In the genomic region with DNA sequence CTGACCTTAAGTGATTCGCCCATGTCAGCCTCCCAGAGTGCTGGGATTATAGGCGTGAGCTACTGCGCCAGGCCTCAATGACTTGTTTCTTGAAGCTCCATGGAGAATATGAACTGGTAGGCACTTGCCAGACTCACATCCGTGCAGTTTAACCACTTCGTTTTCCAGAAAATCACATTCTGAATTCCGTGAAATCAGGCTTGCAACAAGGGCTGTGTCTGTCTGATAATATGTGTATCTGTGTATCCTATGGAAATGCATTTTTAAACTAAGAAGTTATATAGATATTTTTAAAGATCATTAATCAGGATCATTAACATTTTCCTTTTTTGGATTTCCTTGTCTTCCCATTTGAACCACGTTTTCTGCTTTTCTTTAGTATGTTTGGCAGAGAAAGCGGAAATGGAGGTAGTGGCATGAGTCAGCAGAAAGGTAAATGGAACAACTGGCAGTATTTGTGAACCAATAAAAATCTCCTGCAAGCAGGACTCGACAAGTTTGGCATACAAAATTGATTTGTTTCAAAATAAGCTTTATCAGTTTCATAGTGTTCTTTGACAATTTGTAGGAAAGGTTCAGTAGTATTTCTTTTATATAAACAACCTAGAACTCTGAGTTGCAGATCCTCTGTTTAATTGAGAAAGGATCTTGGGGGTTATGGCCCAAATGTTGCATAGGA, we compare ENCODE assay signal across 13 cellular contexts. TPM values are rescaled to one million over a fixed set of nuclear protein-coding genes. Genes with fewer than 3 reads are reported as not detected.
DNase-seq lines count a peak whose midpoint lies in the region; ATAC-seq and TF ChIP-seq lines count a peak whose summit lies in the region.
"Had no signal": no experiment of that assay in that cellular context is flagged by ENCODE, and none has a peak within 500 bp of the region (broad histone marks: within the 10 kb centered on the region; RNA-seq: fewer than 3 reads in every experiment).

No MANE protein-coding gene starts in this region.

- H3K4me1 ChIP-seq in HUES48 (ENCODE audit: control insufficient read depth, insufficient read depth, low read length), result peaks cover 79% of the 10 kb centered on the region
- H3K4me1 ChIP-seq in right lobe of liver, result peaks cover 4 to 57% (median 32%) of the 10 kb centered on the region in 4 donors

- no peak overlapping the region for H3K4me3 ChIP-seq in HUES48 (ENCODE audit: low read depth, low read length)
- H3K4me3 ChIP-seq in right lobe of liver, result peak overlapping the region in 1 of 3 donors; percentile 6

- H3K27me3 ChIP-seq in HUES48 (ENCODE audit: control insufficient read depth, insufficient read depth, low read length) (no peaks in the 10 kb centered on the region), right lobe of liver (no peaks in the 10 kb centered on the region)

- no peak for ATAC-seq in activated T-helper 17 cell treated with anti-CD3 and anti-CD28 coated beads, Interleukin-2, amount 50 U/mL, for 72 hours (replicated peaks)
- ATAC-seq in right lobe of liver (peak; percentile 10 to 58 (median 21)), GM18505 (IDR thresholded peaks at IDR 0.05; ENCODE audit: unreplicated experiment) (no peak), Right ventricle myocardium superior (ENCODE audit: poor library complexity) (no peak), HG03460 (IDR thresholded peaks at IDR 0.05; ENCODE audit: unreplicated experiment) (no peak)

- peaks cover 18 to 44% of the 10 kb centered on the region in 2 donors for H3K36me3 Mint-ChIP-seq in CD14-positive monocyte
- peaks cover 53% of the 10 kb centered on the region for H3K36me3 Mint-ChIP-seq in activated T-helper 17 cell treated with anti-CD3 and anti-CD28 coated beads, Interleukin-2, amount 50 U/mL, for 72 hours (ENCODE audit: low read depth)

- intact Hi-C loops in CD14-positive monocyte (cut with micrococcal nuclease), result no loop called here
- intact Hi-C loops in right lobe of liver (cut with DNase I), result no loop called here
- intact Hi-C loops in Right ventricle myocardium superior (cut with DNase I), result no loop called here

- TF ChIP-seq CTCF in CD14-positive monocyte (IDR thresholded peaks at IDR 0.05) (no peak), right lobe of liver (IDR thresholded peaks at IDR 0.05) (no peak)

- H3K27ac ChIP-seq in HUES48 (ENCODE audit: low read depth, low read length), result peak overlapping the region; percentile 75
- H3K27ac ChIP-seq in right lobe of liver, result peak overlapping the region in 2 of 3 donors; percentile 17 to 62

- H3K9ac ChIP-seq in HUES48 (ENCODE audit: low read depth, low read length), result peak overlapping the region; percentile 23; the same call in 1 of the 2 replicates

- H3K9me3 Mint-ChIP-seq in CD14-positive monocyte, result no peaks in the 10 kb centered on the region
- H3K9me3 Mint-ChIP-seq in activated T-helper 17 cell treated with anti-CD3 and anti-CD28 coated beads, Interleukin-2, amount 50 U/mL, for 72 hours, result no peaks in the 10 kb centered on the region
- H3K9me3 Mint-ChIP-seq: brain; CD4-positive, CD25-positive, alpha-beta regulatory T cell; IgD-negative memory B cell had no signal

- H3K27ac Mint-ChIP-seq in CD14-positive monocyte, result peak overlapping the region in 4 of 7 donors; percentile 14 to 69 (median 51)
- H3K27ac Mint-ChIP-seq in activated T-helper 17 cell treated with anti-CD3 and anti-CD28 coated beads, Interleukin-2, amount 50 U/mL, for 72 hours, result peak overlapping the region; percentile 28

- H3K4me3 Mint-ChIP-seq in CD14-positive monocyte, result no peak overlapping the region
- H3K4me3 Mint-ChIP-seq in activated T-helper 17 cell treated with anti-CD3 and anti-CD28 coated beads, Interleukin-2, amount 50 U/mL, for 72 hours, result no peak overlapping the region
- H3K4me3 Mint-ChIP-seq: brain; CD4-positive, CD25-positive, alpha-beta regulatory T cell; IgD-negative memory B cell had no signal

- no peak for TF ChIP-seq POLR2A in right lobe of liver (IDR thresholded peaks at IDR 0.05)
- TF ChIP-seq POLR2A in GM18505 (IDR thresholded peaks at IDR 0.05; ENCODE audit: borderline replicate concordance, extremely low read depth, insufficient read depth, insufficient read length), result no peak

- H3K9me3 ChIP-seq in HUES48 (ENCODE audit: control insufficient read depth, insufficient read depth, low read length), result no peaks in the 10 kb centered on the region
- H3K9me3 ChIP-seq in right lobe of liver, result no peaks in the 10 kb centered on the region

- no peaks in the 10 kb centered on the region for H3K27me3 Mint-ChIP-seq in CD14-positive monocyte (ENCODE audit: low read depth in 3 of 3)
- no peaks in the 10 kb centered on the region for H3K27me3 Mint-ChIP-seq in activated T-helper 17 cell treated with anti-CD3 and anti-CD28 coated beads, Interleukin-2, amount 50 U/mL, for 72 hours
- H3K27me3 Mint-ChIP-seq: CD4-positive, CD25-positive, alpha-beta regulatory T cell; IgD-negative memory B cell had no signal

- peaks cover 16% of the 10 kb centered on the region; the same call in 1 of the 2 replicates for H3K36me3 ChIP-seq in HUES48 (ENCODE audit: control insufficient read depth, insufficient read depth, low read length)
- H3K36me3 ChIP-seq in right lobe of liver, result no peaks in the 10 kb centered on the region

- no peak for DNase-seq in CD14-positive monocyte (ENCODE audit: low spot score)
- DNase-seq in right lobe of liver, result peak in 1 of 3 donors; percentile 36
- no peak for DNase-seq in NCI-H526 treated with DMSO at 0.1 percent for 48 hours (lab: John Stamatoyannopoulos, UW)
- no peak for DNase-seq in Right ventricle myocardium superior
- DNase-seq: CD4-positive, CD25-positive, alpha-beta regulatory T cell; NCI-H524; T-helper 9 cell had no signal

- peaks cover 44% of the 10 kb centered on the region for H3K4me1 Mint-ChIP-seq in CD14-positive monocyte
- H3K4me1 Mint-ChIP-seq in activated T-helper 17 cell treated with anti-CD3 and anti-CD28 coated beads, Interleukin-2, amount 50 U/mL, for 72 hours, result peaks cover 35% of the 10 kb centered on the region

- WGBS in right lobe of liver (ENCODE audit: insufficient coverage, low coverage, low lambda C conversion rate, missing lambda C conversion rate), result 56% methylated on average over 7 of the region's 9 CpGs

RNA-seq across cellular contexts. Expression of a gene that starts 33.0 kb away (rescaled TPM):
- polyA plus RNA-seq in CD14-positive monocyte, result 100 to 1,000 TPM in 1 of 2 donors, 10 to 100 TPM in 1; 90.9 to 115 TPM
- 100 to 1,000 TPM in 1 of 2 donors, 10 to 100 TPM in 1; 93.4 to 127 TPM for total RNA-seq in activated T-helper 17 cell treated with anti-CD3 and anti-CD28 coated beads, Interleukin-2, amount 50 U/mL, for 72 hours
- total RNA-seq in right lobe of liver, result 10 to 100 TPM; 41.5 to 53.2 (median 44.6) TPM
- total RNA-seq in Right ventricle myocardium superior, result 70.6 TPM

Comparison
In these comparisons a context has a peak if more than half of its experiments do, and no peak if none do; other contexts are left out.
1. ATAC-seq: peak in right lobe of liver (4 of 4); none in activated T-helper 17 cell treated with anti-CD3 and anti-CD28 coated beads, Interleukin-2, amount 50 U/mL, for 72 hours (single experiment), GM18505 (single experiment), Right ventricle myocardium superior (single experiment) and HG03460 (single experiment).